ENCODE assay signal across 20 cellular contexts in the genomic region with DNA sequence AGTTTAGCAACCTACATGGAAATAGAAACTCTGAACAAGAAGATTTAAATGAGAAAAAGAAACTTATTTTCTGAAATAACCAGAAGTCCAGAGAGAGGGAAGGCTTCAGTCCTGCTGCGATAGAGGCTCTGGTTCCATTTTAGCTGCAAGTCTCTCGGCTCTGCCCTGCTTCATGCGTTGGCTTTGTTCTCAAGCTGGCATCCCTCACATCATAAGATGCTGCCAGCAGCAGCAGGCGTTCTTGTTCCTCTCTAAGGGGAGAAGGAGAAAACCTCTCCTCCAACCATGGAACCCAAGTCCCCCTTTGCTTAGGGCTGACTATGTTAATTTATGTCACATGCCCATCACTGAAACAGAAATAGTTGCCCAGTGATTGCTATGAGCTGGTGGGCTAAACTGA.
"Had no signal": no experiment of that assay in that cellular context is flagged by ENCODE, and none has a peak within 500 bp of the region (broad histone marks: within the 10 kb centered on the region; RNA-seq: fewer than 3 reads in every experiment).

No MANE protein-coding gene starts in this region.

- H3K4me2 ChIP-seq: PC-9 had no signal

- H2AFZ ChIP-seq: PC-9 had no signal

- H3K27ac ChIP-seq: PC-9 had no signal

- H3K4me3 ChIP-seq: MG63, PC-9 had no signal

- H3K36me3 ChIP-seq: MG63 had no signal

- H3K4me3 Mint-ChIP-seq: activated CD4-positive, alpha-beta memory T cell treated with anti-CD3 and anti-CD28 coated beads, Interleukin-2, amount 10 ng/mL, durations not matched to agents 7 days and 5 days; activated naive CD4-positive, alpha-beta T cell treated with anti-CD3 and anti-CD28 coated beads for 36 hours; activated naive CD8-positive, alpha-beta T cell; brain; T-helper 17 cell had no signal

- H3K27ac Mint-ChIP-seq: activated CD4-positive, alpha-beta memory T cell treated with anti-CD3 and anti-CD28 coated beads, Interleukin-2, amount 10 ng/mL, durations not matched to agents 7 days and 5 days; activated naive CD4-positive, alpha-beta T cell treated with anti-CD3 and anti-CD28 coated beads for 36 hours; activated naive CD8-positive, alpha-beta T cell; T-helper 17 cell had no signal

- H3K27me3 ChIP-seq: MG63 had no signal

- ATAC-seq: T-helper 17 cell had no signal

- DNase-seq: activated CD4-positive, alpha-beta memory T cell treated with anti-CD3 and anti-CD28 coated beads, Interleukin-2, amount 10 ng/mL, durations not matched to agents 7 days and 5 days; activated CD4-positive, alpha-beta T cell treated with anti-CD3 and anti-CD28 coated beads, Interleukin-2, amount 50 U/mL, for 1 hour; activated CD4-positive, CD25-positive, alpha-beta regulatory T cell; activated gamma-delta T cell; activated naive CD4-positive, alpha-beta T cell treated with anti-CD3 and anti-CD28 coated beads for 36 hours; activated T-cell treated with anti-CD3 and anti-CD28 coated beads for 4 hours; MG63; MV-4-11; NCI-H1092 treated with DMSO at 0.1 percent for 48 hours; NCI-H1417 treated with DMSO at 0.1 percent for 48 hours; NCI-H1694 treated with DMSO at 0.1 percent for 48 hours; NCI-H2029 treated with DMSO at 0.1 percent for 48 hours; NCI-H446; NCI-H524; PC-9; SIG-M5; T-helper 17 cell; T1000 had no signal

- H3K36me3 Mint-ChIP-seq: brain had no signal

- H3K4me1 Mint-ChIP-seq: activated CD4-positive, alpha-beta memory T cell treated with anti-CD3 and anti-CD28 coated beads, Interleukin-2, amount 10 ng/mL, durations not matched to agents 7 days and 5 days; T-helper 17 cell had no signal
